7 cellular contexts compared by ENCODE assay signal in genomic region chr11:134013518-134013917, GRCh38. TPM values are rescaled to one million over a fixed set of nuclear protein-coding genes. Genes with fewer than 3 reads are reported as not detected.
"Had no signal": no experiment of that assay in that cellular context is flagged by ENCODE, and none has a peak within 500 bp of the region (broad histone marks: within the 10 kb centered on the region; RNA-seq: fewer than 3 reads in every experiment).

No MANE protein-coding gene starts in this region.

- DNase-seq: IMR-90, KBM-7, KG1 had no signal

- H3K4me3 ChIP-seq: K562 had no signal

- H3K27ac ChIP-seq: HL-60 had no signal

- ATAC-seq: HepG2, K562 had no signal

RNA-seq across cellular contexts. Expression of gene JAM3, which starts 55.4 kb away (rescaled TPM):
- total RNA-seq: HT-29 had no signal

RNA-seq across cellular contexts. Expression of gene IGSF9B, which starts 56.8 kb away (rescaled TPM):
- total RNA-seq: HepG2 had no signal
